Comparison of ENCODE assay signal across 12 cellular contexts in genomic region chr7:142714375-142714774, GRCh38. TPM values are rescaled to one million over a fixed set of nuclear protein-coding genes. Genes with fewer than 3 reads are reported as not detected.
DNase-seq lines count a peak whose midpoint lies in the region; ATAC-seq and TF ChIP-seq lines count a peak whose summit lies in the region.
"Had no signal": no experiment of that assay in that cellular context is flagged by ENCODE, and none has a peak within 500 bp of the region (broad histone marks: within the 10 kb centered on the region; RNA-seq: fewer than 3 reads in every experiment).

No MANE protein-coding gene starts in this region.

- H3K9me2 ChIP-seq in MM.1S (replicated peaks; ENCODE audit: insufficient read depth, low read length) = no peaks in the 10 kb centered on the region

- peaks cover 66% of the 10 kb centered on the region for H3K4me1 Mint-ChIP-seq in activated T-cell treated with anti-CD3 and anti-CD28 coated beads, Interleukin-2, amount 50 U/mL, for 72 hours (ENCODE audit: low read depth)
- H3K4me1 Mint-ChIP-seq in activated CD8-positive, alpha-beta T cell treated with anti-CD3 and anti-CD28 coated beads, Interleukin-2, amount 10 ng/mL, durations not matched to agents 7 days and 5 days (ENCODE audit: low read depth) = peaks cover 94% of the 10 kb centered on the region
- H3K4me1 Mint-ChIP-seq in natural killer cell treated with Interleukin-12 subunit alpha and Interleukin-12 subunit beta and Interleukin-15 and Interleukin-18, amount 100 ng/mL, for 72 hours (ENCODE audit: low read depth in 2 of 2) = peaks cover 84 to 86% of the 10 kb centered on the region in 2 donors

- H3K9ac ChIP-seq in MM.1S (ENCODE audit: low read length) = no peak overlapping the region

- CTCF ChIA-PET in activated CD8-positive, alpha-beta T cell treated with anti-CD3 and anti-CD28 coated beads, Interleukin-2, amount 10 ng/mL, durations not matched to agents 7 days and 5 days (lab: Charles Lee) = interaction anchor here (0.7 to 4.1 kb wide), 12 partner anchors 9 to 180 kb away, joined by 3 to 51 read pairs (median 4); no protein-coding TSS in a partner anchor

- peak overlapping the region; percentile 79 for H3K27ac Mint-ChIP-seq in activated T-cell treated with anti-CD3 and anti-CD28 coated beads, Interleukin-2, amount 50 U/mL, for 72 hours
- H3K27ac Mint-ChIP-seq in activated CD8-positive, alpha-beta T cell treated with anti-CD3 and anti-CD28 coated beads, Interleukin-2, amount 10 ng/mL, durations not matched to agents 7 days and 5 days = peak overlapping the region; percentile 83
- peak overlapping the region; percentile 82 to 91 for H3K27ac Mint-ChIP-seq in natural killer cell treated with Interleukin-12 subunit alpha and Interleukin-12 subunit beta and Interleukin-15 and Interleukin-18, amount 100 ng/mL, for 72 hours

- H3K4me1 ChIP-seq in MM.1S (ENCODE audit: low read length) = peaks cover 63% of the 10 kb centered on the region
- H3K4me1 ChIP-seq: stomach had no signal

- no peaks in the 10 kb centered on the region for H3K9me3 Mint-ChIP-seq in activated T-cell treated with anti-CD3 and anti-CD28 coated beads, Interleukin-2, amount 50 U/mL, for 72 hours
- no peaks in the 10 kb centered on the region for H3K9me3 Mint-ChIP-seq in activated CD8-positive, alpha-beta T cell treated with anti-CD3 and anti-CD28 coated beads, Interleukin-2, amount 10 ng/mL, durations not matched to agents 7 days and 5 days (ENCODE audit: insufficient read depth)
- H3K9me3 Mint-ChIP-seq in natural killer cell treated with Interleukin-12 subunit alpha and Interleukin-12 subunit beta and Interleukin-15 and Interleukin-18, amount 100 ng/mL, for 72 hours = no peaks in the 10 kb centered on the region

- H3K4me3 Mint-ChIP-seq in activated T-cell treated with anti-CD3 and anti-CD28 coated beads, Interleukin-2, amount 50 U/mL, for 72 hours = peak overlapping the region; percentile 53 to 59
- peak overlapping the region; percentile 60 for H3K4me3 Mint-ChIP-seq in activated CD8-positive, alpha-beta T cell treated with anti-CD3 and anti-CD28 coated beads, Interleukin-2, amount 10 ng/mL, durations not matched to agents 7 days and 5 days
- H3K4me3 Mint-ChIP-seq in natural killer cell treated with Interleukin-12 subunit alpha and Interleukin-12 subunit beta and Interleukin-15 and Interleukin-18, amount 100 ng/mL, for 72 hours = peak overlapping the region; percentile 63

- H3K4me3 ChIP-seq in MM.1S (ENCODE audit: low read length) = no peak overlapping the region
- H3K4me3 ChIP-seq: hepatocyte, stomach had no signal

- peaks cover 32% of the 10 kb centered on the region for H3F3A ChIP-seq in MM.1S (ENCODE audit: insufficient read depth, low read length)

- TF ChIP-seq CTCF in MM.1S (IDR thresholded peaks at IDR 0.05; ENCODE audit: low read length) = no peak

- H4K20me1 ChIP-seq in MM.1S (ENCODE audit: insufficient read depth, low read length) = no peaks in the 10 kb centered on the region

- H3K4me2 ChIP-seq in MM.1S (ENCODE audit: low read depth, low read length) = peak overlapping the region; percentile 22
- H3K4me2 ChIP-seq: hepatocyte had no signal

- ATAC-seq in activated T-cell treated with anti-CD3 and anti-CD28 coated beads, Interleukin-2, amount 50 U/mL, for 72 hours (replicated peaks in 1 of 2) = peak; percentile 22 to 33
- ATAC-seq in activated CD8-positive, alpha-beta T cell treated with anti-CD3 and anti-CD28 coated beads, Interleukin-2, amount 10 ng/mL, durations not matched to agents 7 days and 5 days = peak; percentile 48
- no peak for ATAC-seq in natural killer cell treated with Interleukin-12 subunit alpha and Interleukin-12 subunit beta and Interleukin-15 and Interleukin-18, amount 100 ng/mL, for 72 hours
- ATAC-seq in left lobe of liver (no peak), Right ventricle myocardium inferior (no peak)

- H3K79me2 ChIP-seq in MM.1S (ENCODE audit: low read length) = no peaks in the 10 kb centered on the region
- H3K79me2 ChIP-seq: hepatocyte had no signal

- no peaks in the 10 kb centered on the region for H3K36me3 Mint-ChIP-seq in activated T-cell treated with anti-CD3 and anti-CD28 coated beads, Interleukin-2, amount 50 U/mL, for 72 hours (ENCODE audit: insufficient read depth in 2 of 2)
- peaks cover 2% of the 10 kb centered on the region for H3K36me3 Mint-ChIP-seq in activated CD8-positive, alpha-beta T cell treated with anti-CD3 and anti-CD28 coated beads, Interleukin-2, amount 10 ng/mL, durations not matched to agents 7 days and 5 days (ENCODE audit: low read depth)
- H3K36me3 Mint-ChIP-seq in natural killer cell treated with Interleukin-12 subunit alpha and Interleukin-12 subunit beta and Interleukin-15 and Interleukin-18, amount 100 ng/mL, for 72 hours = no peaks in the 10 kb centered on the region

- intact Hi-C loops in Right ventricle myocardium inferior (cut with DNase I) = loop anchor here (5.0 kb wide), 1 partner anchor 82 kb away; no protein-coding TSS in a partner anchor

- no peak overlapping the region for H2AFZ ChIP-seq in MM.1S (ENCODE audit: low read length)
- H2AFZ ChIP-seq: hepatocyte had no signal

- H3K36me3 ChIP-seq in MM.1S (replicated peaks; ENCODE audit: insufficient read depth, low read length) = no peaks in the 10 kb centered on the region
- H3K36me3 ChIP-seq: stomach had no signal

- no peaks in the 10 kb centered on the region for H3K27me3 Mint-ChIP-seq in activated T-cell treated with anti-CD3 and anti-CD28 coated beads, Interleukin-2, amount 50 U/mL, for 72 hours (ENCODE audit: low read depth)
- no peaks in the 10 kb centered on the region for H3K27me3 Mint-ChIP-seq in activated CD8-positive, alpha-beta T cell treated with anti-CD3 and anti-CD28 coated beads, Interleukin-2, amount 10 ng/mL, durations not matched to agents 7 days and 5 days (ENCODE audit: low read depth)
- H3K27me3 Mint-ChIP-seq in natural killer cell treated with Interleukin-12 subunit alpha and Interleukin-12 subunit beta and Interleukin-15 and Interleukin-18, amount 100 ng/mL, for 72 hours = no peaks in the 10 kb centered on the region

- no peak for DNase-seq in activated T-cell treated with anti-CD3 and anti-CD28 coated beads, Interleukin-2, amount 50 U/mL, for 72 hours
- no peak for DNase-seq in activated T-cell treated with anti-CD3 and anti-CD28 coated beads, Interleukin-2, amount 50 U/mL, for 48 hours
- DNase-seq in MM.1S (peak; percentile 91), left lobe of liver (ENCODE audit: low spot score) (no peak), Right ventricle myocardium inferior (ENCODE audit: missing footprints) (no peak), NCI-H2227 (lab: John Stamatoyannopoulos, UW; ENCODE audit: unreplicated experiment) (no peak)
- DNase-seq in activated CD8-positive, alpha-beta T cell treated with anti-CD3 and anti-CD28 coated beads, Interleukin-2, amount 10 ng/mL, durations not matched to agents 7 days and 5 days = peak; percentile 56
- no peak for DNase-seq in natural killer cell treated with Interleukin-12 subunit alpha and Interleukin-12 subunit beta and Interleukin-15 and Interleukin-18, amount 100 ng/mL, for 72 hours (ENCODE audit: low spot score)
- DNase-seq: NCI-H1417, stomach had no signal

- H3K9me3 ChIP-seq in MM.1S (replicated peaks; ENCODE audit: insufficient read depth, low read length) = no peaks in the 10 kb centered on the region
- H3K9me3 ChIP-seq: stomach had no signal

- peak overlapping the region; percentile 7; the same call in 1 of the 2 replicates for H3K27ac ChIP-seq in MM.1S (ENCODE audit: low read length)
- H3K27ac ChIP-seq: hepatocyte, stomach had no signal

- no peaks in the 10 kb centered on the region for H3K27me3 ChIP-seq in MM.1S (replicated peaks; ENCODE audit: insufficient read depth, low read length)
- H3K27me3 ChIP-seq: hepatocyte, stomach had no signal

- POLR2A ChIA-PET in activated CD8-positive, alpha-beta T cell treated with anti-CD3 and anti-CD28 coated beads, Interleukin-2, amount 10 ng/mL, durations not matched to agents 7 days and 5 days (lab: Charles Lee) = interaction anchor here (1.1 to 3.2 kb wide), 6 partner anchors 28 to 95 kb away, joined by 3 to 34 read pairs (median 12); no protein-coding TSS in a partner anchor

RNA-seq across cellular contexts. Expression of gene PRSS1, which starts 34.9 kb away (rescaled TPM):
- not detected for total RNA-seq in activated T-cell treated with anti-CD3 and anti-CD28 coated beads, Interleukin-2, amount 50 U/mL, for 72 hours
- total RNA-seq in activated CD8-positive, alpha-beta T cell treated with anti-CD3 and anti-CD28 coated beads, Interleukin-2, amount 10 ng/mL, durations not matched to agents 7 days and 5 days = not detected
- not detected for total RNA-seq in natural killer cell treated with Interleukin-12 subunit alpha and Interleukin-12 subunit beta and Interleukin-15 and Interleukin-18, amount 100 ng/mL, for 72 hours
- total RNA-seq in left lobe of liver = 19.7 TPM
- total RNA-seq in Right ventricle myocardium inferior = not detected
- total RNA-seq: dermis microvascular lymphatic vessel endothelial cell had no signal

RNA-seq across cellular contexts. Expression of gene PRSS2, which starts 56.4 kb away (rescaled TPM):
- not detected for total RNA-seq in activated T-cell treated with anti-CD3 and anti-CD28 coated beads, Interleukin-2, amount 50 U/mL, for 72 hours
- not detected for total RNA-seq in activated CD8-positive, alpha-beta T cell treated with anti-CD3 and anti-CD28 coated beads, Interleukin-2, amount 10 ng/mL, durations not matched to agents 7 days and 5 days
- under 1 TPM in 1 of 2 donors, not detected in 1; 0.76 TPM for total RNA-seq in natural killer cell treated with Interleukin-12 subunit alpha and Interleukin-12 subunit beta and Interleukin-15 and Interleukin-18, amount 100 ng/mL, for 72 hours
- total RNA-seq in left lobe of liver (53.2 TPM), Right ventricle myocardium inferior (not detected)
- total RNA-seq: dermis microvascular lymphatic vessel endothelial cell had no signal

Comparison
In these comparisons a context has a peak if more than half of its experiments do, and no peak if none do; other contexts are left out.
1. ATAC-seq: peak in activated T-cell treated with anti-CD3 and anti-CD28 coated beads, Interleukin-2, amount 50 U/mL, for 72 hours (2 of 2) and activated CD8-positive, alpha-beta T cell treated with anti-CD3 and anti-CD28 coated beads, Interleukin-2, amount 10 ng/mL, durations not matched to agents 7 days and 5 days (single experiment); none in natural killer cell treated with Interleukin-12 subunit alpha and Interleukin-12 subunit beta and Interleukin-15 and Interleukin-18, amount 100 ng/mL, for 72 hours (0 of 2), left lobe of liver (single experiment) and Right ventricle myocardium inferior (single experiment).
2. DNase-seq: peak in MM.1S (single experiment) and activated CD8-positive, alpha-beta T cell treated with anti-CD3 and anti-CD28 coated beads, Interleukin-2, amount 10 ng/mL, durations not matched to agents 7 days and 5 days (single experiment); none in activated T-cell treated with anti-CD3 and anti-CD28 coated beads, Interleukin-2, amount 50 U/mL, for 72 hours (0 of 2), activated T-cell treated with anti-CD3 and anti-CD28 coated beads, Interleukin-2, amount 50 U/mL, for 48 hours (0 of 2), natural killer cell treated with Interleukin-12 subunit alpha and Interleukin-12 subunit beta and Interleukin-15 and Interleukin-18, amount 100 ng/mL, for 72 hours (single experiment), left lobe of liver (single experiment), Right ventricle myocardium inferior (single experiment) and NCI-H2227 (single experiment).
3. RNA of gene PRSS1, which starts 34.9 kb away (total RNA-seq): 19.7 TPM in left lobe of liver (single experiment); not detected in activated T-cell treated with anti-CD3 and anti-CD28 coated beads, Interleukin-2, amount 50 U/mL, for 72 hours, not detected in activated CD8-positive, alpha-beta T cell treated with anti-CD3 and anti-CD28 coated beads, Interleukin-2, amount 10 ng/mL, durations not matched to agents 7 days and 5 days, not detected in natural killer cell treated with Interleukin-12 subunit alpha and Interleukin-12 subunit beta and Interleukin-15 and Interleukin-18, amount 100 ng/mL, for 72 hours and not detected in Right ventricle myocardium inferior (single experiment); every median in the first group is over 10 times any median in the second.
4. RNA of gene PRSS2, which starts 56.4 kb away (total RNA-seq): 53.2 TPM in left lobe of liver (single experiment); 0.76 TPM in natural killer cell treated with Interleukin-12 subunit alpha and Interleukin-12 subunit beta and Interleukin-15 and Interleukin-18, amount 100 ng/mL, for 72 hours, not detected in activated CD8-positive, alpha-beta T cell treated with anti-CD3 and anti-CD28 coated beads, Interleukin-2, amount 10 ng/mL, durations not matched to agents 7 days and 5 days, not detected in activated T-cell treated with anti-CD3 and anti-CD28 coated beads, Interleukin-2, amount 50 U/mL, for 72 hours and not detected in Right ventricle myocardium inferior (single experiment); every median in the first group is over 10 times any median in the second.
5. Peak in every context shown above with its lines, with median percentiles within 50 percentile points of each other: H3K27ac Mint-ChIP-seq and H3K4me3 Mint-ChIP-seq.